21 cellular contexts compared by ENCODE assay signal in the genomic region with DNA sequence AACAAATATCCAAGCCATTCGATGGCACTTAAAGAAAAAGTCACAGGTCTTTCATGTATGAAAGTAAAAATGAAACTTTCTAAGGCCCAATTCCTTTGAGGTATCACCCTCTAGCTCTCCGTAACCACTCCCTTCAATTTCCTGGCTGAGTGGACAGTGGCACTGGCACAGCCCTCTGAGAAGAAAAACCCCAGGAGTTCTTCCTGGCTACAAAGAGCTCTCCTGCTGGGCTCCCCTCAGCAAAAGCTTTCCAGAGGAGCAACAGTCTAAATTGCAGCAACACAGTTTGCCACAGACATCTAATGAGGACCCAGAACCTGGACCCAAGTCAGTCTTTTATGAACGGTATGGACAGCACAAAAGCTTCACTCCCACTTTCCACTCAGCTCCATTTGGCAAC.
"Had no signal": no experiment of that assay in that cellular context is flagged by ENCODE, and none has a peak within 500 bp of the region (broad histone marks: within the 10 kb centered on the region; RNA-seq: fewer than 3 reads in every experiment).

No MANE protein-coding gene starts in this region.

- H3K79me2 ChIP-seq: hepatocyte had no signal

- H3K4me3 ChIP-seq: hepatocyte, mucosa of descending colon, psoas muscle, right lobe of liver, suprapubic skin, thyroid gland had no signal

- DNase-seq: effector CD4-positive, alpha-beta T cell; endodermal cell; erythroblast; foreskin keratinocyte; islet precursor cell; mucosa of descending colon; naive thymus-derived CD8-positive, alpha-beta T cell; psoas muscle; retina; right lobe of liver; stimulated activated CD4-positive, alpha-beta T cell treated with anti-CD3 and anti-CD28 coated beads, Interleukin-4, amount 100 ng/mL, for 1 hour; stimulated activated CD8-positive, alpha-beta memory T cell treated with anti-CD3 and anti-CD28 coated beads, Interleukin-4, amount 100 ng/mL, for 48 hours; stimulated activated naive CD8-positive, alpha-beta T cell treated with anti-CD3 and anti-CD28 coated beads, Interleukin-15, Interleukin-2, amounts not matched to agents 100 U/mL and 50 U/mL, for 24 hours; thyroid gland had no signal

- H3K36me3 ChIP-seq: neutrophil, right lobe of liver, suprapubic skin, thyroid gland had no signal

- H2AFZ ChIP-seq: hepatocyte had no signal

- ATAC-seq: foreskin keratinocyte; left lobe of liver; mucosa of descending colon; naive thymus-derived CD8-positive, alpha-beta T cell; psoas muscle; right lobe of liver; stimulated activated effector memory CD8-positive, alpha-beta T cell treated with anti-CD3 and anti-CD28 coated beads, Interleukin-12 subunit alpha, Interleukin-12 subunit beta, amount 100 ng/mL, for 72 hours; stimulated activated naive CD8-positive, alpha-beta T cell treated with anti-CD3 and anti-CD28 coated beads, Interleukin-15, Interleukin-2, amounts not matched to agents 100 U/mL and 50 U/mL, for 24 hours had no signal

- H3K27ac ChIP-seq: foreskin keratinocyte, hepatocyte, neutrophil, psoas muscle, right lobe of liver, suprapubic skin, thyroid gland had no signal

- FAIRE-seq: endothelial cell of umbilical vein, urothelium cell line had no signal

- H3K4me1 ChIP-seq: foreskin keratinocyte, psoas muscle, suprapubic skin, thyroid gland had no signal

- H3K9me3 ChIP-seq: mucosa of descending colon, neutrophil, psoas muscle, right lobe of liver, suprapubic skin, thyroid gland had no signal

- H3K4me2 ChIP-seq: hepatocyte had no signal

- H3K27me3 ChIP-seq: foreskin keratinocyte, hepatocyte, neutrophil, right lobe of liver, suprapubic skin, thyroid gland had no signal
